ENCODE assay signal across 38 cellular contexts in the genomic region with DNA sequence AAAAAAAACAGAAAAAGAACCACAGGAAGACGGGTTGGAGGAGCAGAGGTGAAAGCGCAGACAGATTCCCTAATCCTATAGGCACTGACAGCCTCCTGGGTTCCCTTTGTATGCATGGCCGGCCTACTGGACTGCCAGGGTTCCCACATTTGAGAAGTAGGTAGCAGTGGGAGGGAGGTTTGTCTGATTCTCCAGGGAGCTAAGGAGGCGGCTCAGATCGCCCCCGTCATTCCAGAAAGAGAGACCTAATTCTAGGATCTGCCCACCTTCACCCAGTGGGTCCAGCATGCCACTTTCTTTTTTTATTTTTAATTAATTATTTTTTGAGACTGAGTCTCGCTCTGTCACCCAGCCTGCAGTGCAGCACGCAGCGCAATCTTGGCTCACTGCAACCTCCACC. TPM values are rescaled to one million over a fixed set of nuclear protein-coding genes. Genes with fewer than 3 reads are reported as not detected.
"Had no signal": no experiment of that assay in that cellular context is flagged by ENCODE, and none has a peak within 500 bp of the region (broad histone marks: within the 10 kb centered on the region; RNA-seq: fewer than 3 reads in every experiment).

No MANE protein-coding gene starts in this region.

- H3K27me3 ChIP-seq: ascending aorta, body of pancreas, brain microvascular endothelial cell, breast epithelium, cardiac muscle cell had no signal

- H3K4me1 ChIP-seq: adrenal gland, ascending aorta, body of pancreas, breast epithelium had no signal

- ATAC-seq: activated naive CD4-positive, alpha-beta T cell treated with anti-CD3 and anti-CD28 coated beads, Interleukin-2, amount 50 U/mL, for 72 hours; activated naive CD8-positive, alpha-beta T cell treated with anti-CD3 and anti-CD28 coated beads, Interleukin-2, amount 50 U/mL, for 24 hours; activated T-cell treated with anti-CD3 and anti-CD28 coated beads, Interleukin-2, amount 50 U/mL, for 4 hours; activated T-cell treated with anti-CD3 and anti-CD28 coated beads, Interleukin-2, amount 50 U/mL, for 72 hours; activated T-helper 17 cell treated with anti-CD3 and anti-CD28 coated beads, Interleukin-2, amount 50 U/mL, for 72 hours; body of pancreas had no signal

- H3K36me3 ChIP-seq: adrenal gland, ascending aorta, brain microvascular endothelial cell, breast epithelium, cardiac muscle cell had no signal

- H3K9me3 ChIP-seq: adrenal gland, ascending aorta, body of pancreas, breast epithelium had no signal

- H3K4me3 ChIP-seq: adrenal gland, ascending aorta, body of pancreas, breast epithelium, cardiac muscle cell had no signal

- H3K27ac ChIP-seq: adrenal gland, ascending aorta, body of pancreas, brain microvascular endothelial cell, breast epithelium, cardiac muscle cell had no signal

- DNase-seq: activated effector memory CD4-positive, alpha-beta T cell treated with anti-CD3 and anti-CD28 coated beads, Interleukin-2, amount 50 U/mL, for 16 hours; activated effector memory CD4-positive, alpha-beta T cell treated with Interleukin-2 at 50 U/mL for 16 hours; activated gamma-delta T cell; activated gamma-delta T cell treated with Interleukin-2 at 50 U/mL for 16 hours; activated naive CD4-positive, alpha-beta T cell; activated naive CD4-positive, alpha-beta T cell treated with anti-CD3 and anti-CD28 coated beads for 36 hours; activated naive CD4-positive, alpha-beta T cell treated with anti-CD3 and anti-CD28 coated beads, Interleukin-2, amount 10 ng/mL, durations not matched to agents 7 days and 5 days; activated naive CD4-positive, alpha-beta T cell treated with anti-CD3 and anti-CD28 coated beads, Interleukin-2, amount 50 U/mL, for 16 hours; activated naive CD4-positive, alpha-beta T cell treated with Interleukin-2 at 50 U/mL for 16 hours; activated naive CD8-positive, alpha-beta T cell treated with anti-CD3 and anti-CD28 coated beads for 36 hours; activated naive CD8-positive, alpha-beta T cell treated with anti-CD3 and anti-CD28 coated beads, Interleukin-2, amount 10 ng/mL, durations not matched to agents 7 days and 5 days; activated naive CD8-positive, alpha-beta T cell treated with anti-CD3 and anti-CD28 coated beads, Interleukin-2, amount 50 U/mL, for 24 hours; activated T-cell treated with anti-CD3 and anti-CD28 coated beads, Interleukin-2, amount 50 U/mL, for 24 hours; activated T-cell treated with anti-CD3 and anti-CD28 coated beads, Interleukin-2, amount 50 U/mL, for 4 hours; activated T-cell treated with anti-CD3 and anti-CD28 coated beads, Interleukin-2, amount 50 U/mL, for 48 hours; activated T-cell treated with anti-CD3 and anti-CD28 coated beads, Interleukin-2, amount 50 U/mL, for 72 hours; adrenal gland; amniotic stem cell; amygdala; anterior cingulate cortex; aorta; body of pancreas; brain microvascular endothelial cell; caudate nucleus; central memory CD4-positive, alpha-beta T cell; cerebellar nuclear complex had no signal

- FAIRE-seq: astrocyte, bronchial epithelial cell had no signal

RNA-seq across cellular contexts. Expression of gene CCL25, which starts 9.7 kb away (rescaled TPM):
- total RNA-seq: activated naive CD4-positive, alpha-beta T cell treated with anti-CD3 and anti-CD28 coated beads for 36 hours; activated T-cell treated with anti-CD3 and anti-CD28 coated beads, Interleukin-2, amount 50 U/mL, for 4 hours; activated T-helper 1 cell treated with anti-CD3 and anti-CD28 coated beads, Interleukin-12 subunit alpha, Interleukin-12 subunit beta, Interleukin-2, Interleukin-4 antibody, amounts not matched to agents 30 ng/mL and 10 ng/mL and 1 ng/mL, durations not matched to agents 14 hours and 24 hours and 36 hours; activated T-helper 2 cell treated with anti-CD3 and anti-CD28 coated beads, Interferon-gamma antibody, Interleukin-2, Interleukin-4, amounts not matched to agents 10 μg/mL and 5 μg/mL and 100 μg/mL, durations not matched to agents 14 hours and 24 hours and 36 hours; aorta; ascending aorta; astrocyte; body of pancreas; breast epithelium; bronchial epithelial cell; cardiac muscle cell; cardiac septum; cerebellum; chondrocyte had no signal
